19 cellular contexts compared by ENCODE assay signal in the genomic region with DNA sequence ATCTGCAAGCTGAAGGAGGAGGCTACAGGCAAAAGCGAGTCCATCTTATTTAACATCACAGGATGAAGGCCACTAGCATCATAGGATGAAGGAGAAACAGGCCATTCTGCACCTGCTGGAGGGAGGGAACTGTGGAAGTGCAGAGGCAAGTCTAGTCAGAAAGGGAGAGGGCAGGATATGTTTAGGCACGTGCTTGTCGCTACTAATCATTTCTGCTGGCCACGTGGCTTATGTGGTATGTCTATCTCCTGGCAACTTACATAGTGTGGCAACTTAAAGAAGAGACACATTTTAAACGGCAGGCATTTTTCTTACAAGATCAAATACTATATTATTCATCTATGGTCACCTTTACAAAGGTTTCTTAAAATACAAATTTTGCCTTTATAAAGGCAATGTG.
DNase-seq lines count a peak whose midpoint lies in the region; TF ChIP-seq lines count a peak whose summit lies in the region.
"Had no signal": no experiment of that assay in that cellular context is flagged by ENCODE, and none has a peak within 500 bp of the region (broad histone marks: within the 10 kb centered on the region; RNA-seq: fewer than 3 reads in every experiment).

No MANE protein-coding gene starts in this region.

- peaks cover 51% of the 10 kb centered on the region for H3K4me1 Mint-ChIP-seq in activated CD4-positive, alpha-beta memory T cell treated with anti-CD3 and anti-CD28 coated beads for 36 hours (ENCODE audit: low read depth)
- H3K4me1 Mint-ChIP-seq in activated CD4-positive, alpha-beta memory T cell treated with anti-CD3 and anti-CD28 coated beads, Interleukin-2, amount 10 ng/mL, durations not matched to agents 7 days and 5 days, result peaks cover 22% of the 10 kb centered on the region
- peaks cover 61% of the 10 kb centered on the region for H3K4me1 Mint-ChIP-seq in nephron progenitor cell

- H3K27me3 Mint-ChIP-seq in activated CD4-positive, alpha-beta memory T cell treated with anti-CD3 and anti-CD28 coated beads for 36 hours, result no peaks in the 10 kb centered on the region
- H3K27me3 Mint-ChIP-seq in activated CD4-positive, alpha-beta memory T cell treated with anti-CD3 and anti-CD28 coated beads, Interleukin-2, amount 10 ng/mL, durations not matched to agents 7 days and 5 days, result no peaks in the 10 kb centered on the region
- H3K27me3 Mint-ChIP-seq in nephron progenitor cell (ENCODE audit: low read depth, poor library complexity), result no peaks in the 10 kb centered on the region
- H3K27me3 Mint-ChIP-seq: activated CD4-positive, alpha-beta T cell treated with anti-CD3 and anti-CD28 coated beads, Interleukin-2, amount 10 ng/mL, durations not matched to agents 24 days and 14 days; activated T-cell treated with anti-CD3 and anti-CD28 coated beads, Interleukin-2, amount 50 U/mL, for 24 hours; CD8-positive, alpha-beta memory T cell had no signal

- H3K9me3 ChIP-seq in mammary epithelial cell (replicated peaks; ENCODE audit: insufficient read depth, low read length) (no peaks in the 10 kb centered on the region), testis (no peaks in the 10 kb centered on the region)
- H3K9me3 ChIP-seq in effector memory CD4-positive, alpha-beta T cell (ENCODE audit: control insufficient read depth, low read length), result no peaks in the 10 kb centered on the region
- H3K9me3 ChIP-seq: psoas muscle, SJSA1 had no signal

- no peaks in the 10 kb centered on the region for H3K9me3 Mint-ChIP-seq in activated CD4-positive, alpha-beta memory T cell treated with anti-CD3 and anti-CD28 coated beads for 36 hours
- no peaks in the 10 kb centered on the region for H3K9me3 Mint-ChIP-seq in activated CD4-positive, alpha-beta memory T cell treated with anti-CD3 and anti-CD28 coated beads, Interleukin-2, amount 10 ng/mL, durations not matched to agents 7 days and 5 days
- no peaks in the 10 kb centered on the region for H3K9me3 Mint-ChIP-seq in nephron progenitor cell
- H3K9me3 Mint-ChIP-seq: activated CD4-positive, alpha-beta T cell treated with anti-CD3 and anti-CD28 coated beads, Interleukin-2, amount 10 ng/mL, durations not matched to agents 24 days and 14 days; activated T-cell treated with anti-CD3 and anti-CD28 coated beads, Interleukin-2, amount 50 U/mL, for 24 hours; CD8-positive, alpha-beta memory T cell; central memory CD8-positive, alpha-beta T cell had no signal

- peaks cover 31% of the 10 kb centered on the region for H3K4me1 ChIP-seq in mammary epithelial cell (ENCODE audit: insufficient read depth, low read length)
- H3K4me1 ChIP-seq in effector memory CD4-positive, alpha-beta T cell (ENCODE audit: control insufficient read depth, insufficient read depth, low read length, poor library complexity, severe bottlenecking), result peaks cover 5% of the 10 kb centered on the region
- H3K4me1 ChIP-seq in testis, result peaks cover 18% of the 10 kb centered on the region

- H3K27ac Mint-ChIP-seq in activated CD4-positive, alpha-beta memory T cell treated with anti-CD3 and anti-CD28 coated beads for 36 hours, result no peak overlapping the region
- no peak overlapping the region for H3K27ac Mint-ChIP-seq in activated CD4-positive, alpha-beta memory T cell treated with anti-CD3 and anti-CD28 coated beads, Interleukin-2, amount 10 ng/mL, durations not matched to agents 7 days and 5 days
- H3K27ac Mint-ChIP-seq in nephron progenitor cell, result peak overlapping the region; percentile 46
- H3K27ac Mint-ChIP-seq: activated CD4-positive, alpha-beta T cell treated with anti-CD3 and anti-CD28 coated beads, Interleukin-2, amount 10 ng/mL, durations not matched to agents 24 days and 14 days; activated T-cell treated with anti-CD3 and anti-CD28 coated beads, Interleukin-2, amount 50 U/mL, for 24 hours had no signal

- no peak overlapping the region for H2AFZ ChIP-seq in mammary epithelial cell (ENCODE audit: low read depth, low read length)

- H3K9ac ChIP-seq in mammary epithelial cell (ENCODE audit: insufficient read depth, low read length), result no peak overlapping the region

- no peak for TF ChIP-seq POLR2A in testis (IDR thresholded peaks at IDR 0.05)

- H3K36me3 ChIP-seq in mammary epithelial cell (ENCODE audit: insufficient read depth, low read length), result no peaks in the 10 kb centered on the region
- H3K36me3 ChIP-seq in effector memory CD4-positive, alpha-beta T cell (ENCODE audit: control insufficient read depth, insufficient read depth, low read length), result no peaks in the 10 kb centered on the region
- H3K36me3 ChIP-seq in testis (ENCODE audit: low read depth, missing control alignments), result no peaks in the 10 kb centered on the region
- H3K36me3 ChIP-seq: SJSA1 had no signal

- CTCF ChIA-PET in activated CD4-positive, alpha-beta memory T cell treated with anti-CD3 and anti-CD28 coated beads for 36 hours (lab: Charles Lee), result no interaction called here
- CTCF ChIA-PET in activated CD4-positive, alpha-beta memory T cell treated with anti-CD3 and anti-CD28 coated beads, Interleukin-2, amount 10 ng/mL, durations not matched to agents 7 days and 5 days (lab: Charles Lee), result no interaction called here
- CTCF ChIA-PET in mammary epithelial cell (lab: Charles Lee; ENCODE audit: low non-redundant PET), result interaction anchor here (0.6 kb wide), 1 partner anchor 78 kb away, joined by 7 read pairs; no protein-coding TSS in a partner anchor

- no TSS peak for BruUV-seq in mammary epithelial cell (replicated peaks; lab: Mats Ljungman, UMichigan)

- H3K79me2 ChIP-seq in mammary epithelial cell (ENCODE audit: insufficient read depth, low read length), result peaks cover 89% of the 10 kb centered on the region

- H3K27ac ChIP-seq in mammary epithelial cell (ENCODE audit: insufficient read depth, low read depth, low read length) (peak overlapping the region; percentile 12), testis (no peak overlapping the region)
- no peak overlapping the region for H3K27ac ChIP-seq in effector memory CD4-positive, alpha-beta T cell (ENCODE audit: insufficient read depth, low read length, poor library complexity, severe bottlenecking)
- H3K27ac ChIP-seq: psoas muscle, SJSA1 had no signal

- WGBS in mammary epithelial cell (ENCODE audit: low coverage, missing lambda C conversion rate), result 24% methylated on average over 5 of the region's 5 CpGs
- 83 to 90% methylated on average over 5 of the region's 5 CpGs for WGBS in testis, 2 donors

- no peaks in the 10 kb centered on the region for H4K20me1 ChIP-seq in mammary epithelial cell (ENCODE audit: insufficient read depth, low read length)

- no peaks in the 10 kb centered on the region for H3K36me3 Mint-ChIP-seq in activated CD4-positive, alpha-beta memory T cell treated with anti-CD3 and anti-CD28 coated beads for 36 hours
- H3K36me3 Mint-ChIP-seq in activated CD4-positive, alpha-beta memory T cell treated with anti-CD3 and anti-CD28 coated beads, Interleukin-2, amount 10 ng/mL, durations not matched to agents 7 days and 5 days (ENCODE audit: low read depth), result peaks cover 7% of the 10 kb centered on the region
- H3K36me3 Mint-ChIP-seq in nephron progenitor cell (ENCODE audit: low read depth), result peaks cover 9% of the 10 kb centered on the region
- H3K36me3 Mint-ChIP-seq: CD8-positive, alpha-beta memory T cell had no signal

- H3K27me3 ChIP-seq in mammary epithelial cell (ENCODE audit: insufficient read depth, low read length), result no peaks in the 10 kb centered on the region
- no peaks in the 10 kb centered on the region for H3K27me3 ChIP-seq in effector memory CD4-positive, alpha-beta T cell (replicated peaks; ENCODE audit: control insufficient read depth, insufficient read depth, low read length, poor library complexity, severe bottlenecking)
- H3K27me3 ChIP-seq in testis, result no peaks in the 10 kb centered on the region
- H3K27me3 ChIP-seq: SJSA1 had no signal

- peak overlapping the region; percentile 28 for H3K4me2 ChIP-seq in mammary epithelial cell (ENCODE audit: insufficient read depth, low read depth, low read length)

- no peak for TF ChIP-seq CTCF in mammary epithelial cell (conservative IDR thresholded peaks at IDR 0.05 in 1 of 2, IDR thresholded peaks at IDR 0.05 in 1 of 2; ENCODE audit: extremely low read depth in 1 of 2, insufficient read depth in 1 of 2, low read depth in 1 of 2, low read length in 2 of 2)
- TF ChIP-seq CTCF in nephron progenitor cell (IDR thresholded peaks at IDR 0.05), result no peak
- TF ChIP-seq CTCF in testis (IDR thresholded peaks at IDR 0.05), result no peak

- H3K4me3 Mint-ChIP-seq in activated CD4-positive, alpha-beta memory T cell treated with anti-CD3 and anti-CD28 coated beads for 36 hours, result no peak overlapping the region
- H3K4me3 Mint-ChIP-seq in activated CD4-positive, alpha-beta memory T cell treated with anti-CD3 and anti-CD28 coated beads, Interleukin-2, amount 10 ng/mL, durations not matched to agents 7 days and 5 days, result no peak overlapping the region
- H3K4me3 Mint-ChIP-seq in nephron progenitor cell, result no peak overlapping the region
- H3K4me3 Mint-ChIP-seq: activated CD4-positive, alpha-beta T cell treated with anti-CD3 and anti-CD28 coated beads, Interleukin-2, amount 10 ng/mL, durations not matched to agents 24 days and 14 days; activated T-cell treated with anti-CD3 and anti-CD28 coated beads, Interleukin-2, amount 50 U/mL, for 24 hours; CD8-positive, alpha-beta memory T cell; central memory CD8-positive, alpha-beta T cell had no signal

- in situ Hi-C loops in mammary epithelial cell (cut with MboI; ENCODE audit: low sequenced_read_pairs in 2 of 2), result no loop called here

- intact Hi-C loops in activated CD4-positive, alpha-beta memory T cell treated with anti-CD3 and anti-CD28 coated beads for 36 hours (cut with micrococcal nuclease), result no loop called here
- intact Hi-C loops in mammary epithelial cell (cut with micrococcal nuclease), result no loop called here
- intact Hi-C loops in testis (cut with DNase I; ENCODE audit: low total_unique reads), result no loop called here

- peak; percentile 18 for DNase-seq in activated CD4-positive, alpha-beta memory T cell treated with anti-CD3 and anti-CD28 coated beads for 36 hours
- DNase-seq in activated CD4-positive, alpha-beta memory T cell treated with anti-CD3 and anti-CD28 coated beads, Interleukin-2, amount 10 ng/mL, durations not matched to agents 7 days and 5 days, result no peak
- DNase-seq in Kasumi-1 (lab: John Stamatoyannopoulos, UW) (peak; percentile 60 to 66), mammary epithelial cell (peak; percentile 72), nephron progenitor cell (no peak), mesenteric fat pad (ENCODE audit: low spot score) (no peak), testis (no peak)
- DNase-seq in effector memory CD4-positive, alpha-beta T cell, result no peak
- DNase-seq: activated CD4-positive, alpha-beta T cell treated with anti-CD3 and anti-CD28 coated beads, Interleukin-2, amount 10 ng/mL, durations not matched to agents 24 days and 14 days; activated T-cell treated with anti-CD3 and anti-CD28 coated beads, Interleukin-2, amount 50 U/mL, for 24 hours; CD8-positive, alpha-beta memory T cell; EL; IMR-90; NCI-H1694; NCI-H446 treated with DMSO at 0.1 percent for 48 hours; psoas muscle; T-helper 9 cell had no signal

- H3K4me3 ChIP-seq in mammary epithelial cell (replicated peaks in 1 of 3; ENCODE audit: insufficient read depth in 1 of 3, low read depth in 2 of 3, low read length in 3 of 3), result no peak overlapping the region
- H3K4me3 ChIP-seq in effector memory CD4-positive, alpha-beta T cell (ENCODE audit: insufficient read depth, low read depth, low read length, poor library complexity, severe bottlenecking), result no peak overlapping the region
- no peak overlapping the region for H3K4me3 ChIP-seq in testis
- H3K4me3 ChIP-seq: psoas muscle, SJSA1 had no signal

- POLR2A ChIA-PET in activated CD4-positive, alpha-beta memory T cell treated with anti-CD3 and anti-CD28 coated beads for 36 hours (lab: Charles Lee), result no interaction called here
- POLR2A ChIA-PET in activated CD4-positive, alpha-beta memory T cell treated with anti-CD3 and anti-CD28 coated beads, Interleukin-2, amount 10 ng/mL, durations not matched to agents 7 days and 5 days (lab: Charles Lee), result no interaction called here

- dilution Hi-C loops in mammary epithelial cell (cut with HindIII; ENCODE audit: low sequenced_read_pairs), result no loop called here

Comparison
In these comparisons a context has a peak if more than half of its experiments do, and no peak if none do; other contexts are left out.
1. DNase-seq: peak in activated CD4-positive, alpha-beta memory T cell treated with anti-CD3 and anti-CD28 coated beads for 36 hours (single experiment), Kasumi-1 (2 of 2) and mammary epithelial cell (single experiment); none in activated CD4-positive, alpha-beta memory T cell treated with anti-CD3 and anti-CD28 coated beads, Interleukin-2, amount 10 ng/mL, durations not matched to agents 7 days and 5 days (single experiment), nephron progenitor cell (single experiment), mesenteric fat pad (single experiment), effector memory CD4-positive, alpha-beta T cell (0 of 3) and testis (single experiment).